ENCODE assay signal across 32 cellular contexts in the genomic region with DNA sequence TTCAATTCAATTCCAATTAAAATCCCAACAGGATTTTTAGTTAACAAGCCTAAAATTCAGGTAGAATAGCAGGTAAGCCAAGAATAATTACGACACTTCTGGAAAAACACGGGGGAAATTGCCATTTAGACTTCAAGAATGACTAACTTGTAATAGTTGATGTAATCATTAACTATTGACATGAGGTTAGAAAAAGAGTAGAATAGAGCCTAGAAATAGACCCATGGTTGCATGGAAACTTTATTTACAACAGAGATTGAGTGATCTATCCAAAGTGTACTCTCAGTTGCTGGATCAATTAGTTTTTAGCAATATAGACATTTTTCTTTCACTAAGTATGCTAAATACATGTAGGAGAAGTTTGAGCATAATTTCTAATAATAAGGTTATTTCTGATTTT. TPM values are rescaled to one million over a fixed set of nuclear protein-coding genes. Genes with fewer than 3 reads are reported as not detected.
DNase-seq lines count a peak whose midpoint lies in the region; ATAC-seq, FAIRE-seq and TF ChIP-seq lines count a peak whose summit lies in the region.
"Had no signal": no experiment of that assay in that cellular context is flagged by ENCODE, and none has a peak within 500 bp of the region (broad histone marks: within the 10 kb centered on the region; RNA-seq: fewer than 3 reads in every experiment).

No MANE protein-coding gene starts in this region.

- no peak overlapping the region for H2AFZ ChIP-seq in K562 (ENCODE audit: low read depth, low read length)
- H2AFZ ChIP-seq in HepG2 (ENCODE audit: low read length) = no peak overlapping the region

- ATAC-seq in K562 (no peak), HepG2 (no peak), right lobe of liver (peak in 3 of 4 donors; percentile 2 to 39 (median 15))
- no peak for ATAC-seq in activated T-cell treated with anti-CD3 and anti-CD28 coated beads, Interleukin-2, amount 50 U/mL, for 72 hours (replicated peaks in 1 of 2)
- ATAC-seq: GM12878 had no signal

- peaks cover 4 to 5% of the 10 kb centered on the region in 2 donors for H3K36me3 Mint-ChIP-seq in activated T-cell treated with anti-CD3 and anti-CD28 coated beads, Interleukin-2, amount 50 U/mL, for 72 hours (ENCODE audit: insufficient read depth in 2 of 2)
- H3K36me3 Mint-ChIP-seq in activated naive CD8-positive, alpha-beta T cell treated with anti-CD3 and anti-CD28 coated beads for 36 hours = no peaks in the 10 kb centered on the region
- H3K36me3 Mint-ChIP-seq: CD4-positive, CD25-positive, alpha-beta regulatory T cell; CD8-positive, alpha-beta memory T cell had no signal

- H3K4me1 Mint-ChIP-seq in activated T-cell treated with anti-CD3 and anti-CD28 coated beads, Interleukin-2, amount 50 U/mL, for 72 hours (ENCODE audit: low read depth) = peaks cover 14% of the 10 kb centered on the region
- H3K4me1 Mint-ChIP-seq in activated naive CD8-positive, alpha-beta T cell treated with anti-CD3 and anti-CD28 coated beads for 36 hours = peaks cover 12% of the 10 kb centered on the region

- no peak for TF ChIP-seq POLR2A in K562 (conservative IDR thresholded peaks at IDR 0.05)
- TF ChIP-seq POLR2A in HepG2 (IDR thresholded peaks at IDR 0.05; ENCODE audit: insufficient read depth in 1 of 2, low read depth in 2 of 2, low read length in 2 of 2) = no peak
- no peak for TF ChIP-seq POLR2A in right lobe of liver (IDR thresholded peaks at IDR 0.05)

- H3K9me3 ChIP-seq in K562 (replicated peaks; ENCODE audit: control insufficient read depth, insufficient read depth, low read depth, low read length) = no peaks in the 10 kb centered on the region
- H3K9me3 ChIP-seq in HepG2 (ENCODE audit: low read length) = peaks cover 7% of the 10 kb centered on the region; the same call in 1 of the 2 replicates
- peaks cover 0 to 3% (median 0%) of the 10 kb centered on the region in 4 donors for H3K9me3 ChIP-seq in right lobe of liver
- H3K9me3 ChIP-seq in kidney (ENCODE audit: control insufficient read depth in 1 of 2, low read length in 2 of 2) = no peaks in the 10 kb centered on the region
- H3K9me3 ChIP-seq: BE2C had no signal

- peaks cover 0 to 3% of the 10 kb centered on the region in 2 donors for H3K9me3 Mint-ChIP-seq in activated T-cell treated with anti-CD3 and anti-CD28 coated beads, Interleukin-2, amount 50 U/mL, for 72 hours
- peaks cover 9% of the 10 kb centered on the region for H3K9me3 Mint-ChIP-seq in activated naive CD8-positive, alpha-beta T cell treated with anti-CD3 and anti-CD28 coated beads for 36 hours

- H4K20me1 ChIP-seq in K562 (replicated peaks; ENCODE audit: control insufficient read depth, insufficient read depth, low read length) (no peaks in the 10 kb centered on the region), HepG2 (ENCODE audit: insufficient read depth, low read length) (no peaks in the 10 kb centered on the region)

- CTCF ChIA-PET in K562 (lab: Yijun Ruan, JAX; ENCODE audit: low intra/inter-chr PET ratio) = no interaction called here
- CTCF ChIA-PET in HepG2 (lab: Yijun Ruan, JAX; ENCODE audit: low intra/inter-chr PET ratio, low total read pairs) = interaction anchor here (1.2 kb wide), 1 partner anchor 51 kb away, joined by 3 read pairs; no protein-coding TSS in a partner anchor

- DNase-seq in K562 (ENCODE audit: extremely low read depth in 1 of 4, low spot score in 3 of 4) (no peak), HepG2 (ENCODE audit: low spot score) (peak; percentile 35), right lobe of liver (no peak), kidney (no peak), NCI-H524 (lab: John Stamatoyannopoulos, UW) (no peak)
- no peak for DNase-seq in activated T-cell treated with anti-CD3 and anti-CD28 coated beads, Interleukin-2, amount 50 U/mL, for 72 hours
- no peak for DNase-seq in activated naive CD8-positive, alpha-beta T cell treated with anti-CD3 and anti-CD28 coated beads for 36 hours
- DNase-seq: 8988T; ACHN; BE2C; C1 segment of cervical spinal cord; CD4-positive, alpha-beta memory T cell; CD4-positive, CD25-positive, alpha-beta regulatory T cell; CD8-positive, alpha-beta memory T cell; COR-L47; DMS 273 treated with DMSO at 0.1 percent for 48 hours; DMS153; DMS53; DMS79; DND-41; EL; GDM1 had no signal

- no peak overlapping the region for H3K27ac Mint-ChIP-seq in activated T-cell treated with anti-CD3 and anti-CD28 coated beads, Interleukin-2, amount 50 U/mL, for 72 hours
- no peak overlapping the region for H3K27ac Mint-ChIP-seq in activated naive CD8-positive, alpha-beta T cell treated with anti-CD3 and anti-CD28 coated beads for 36 hours
- H3K27ac Mint-ChIP-seq: CD14-positive monocyte; CD4-positive, alpha-beta memory T cell; CD4-positive, CD25-positive, alpha-beta regulatory T cell; CD8-positive, alpha-beta memory T cell had no signal

- intact Hi-C loops in K562 (cut with micrococcal nuclease) (no loop called here), HepG2 (cut with micrococcal nuclease; ENCODE audit: unreplicated experiment) (loop anchor here (10.0 kb wide), 1 partner anchor 78 kb away; no protein-coding TSS in a partner anchor), right lobe of liver (cut with DNase I) (no loop called here), kidney (cut with DNase I) (no loop called here)

- H3K27ac ChIP-seq in K562 (ENCODE audit: extremely low read depth, low read depth, low read length) = no peak overlapping the region
- no peak overlapping the region for H3K27ac ChIP-seq in HepG2 (ENCODE audit: extremely low read length, insufficient read depth, low read length)
- H3K27ac ChIP-seq in right lobe of liver = peak overlapping the region; percentile 2 to 75 (median 67)
- H3K27ac ChIP-seq in kidney (ENCODE audit: low read depth in 2 of 2, low read length in 2 of 2) = no peak overlapping the region
- H3K27ac ChIP-seq: BLaER1 had no signal

- H3K4me3 ChIP-seq in K562 (no peak overlapping the region), HepG2 (replicated peaks in 1 of 3; ENCODE audit: insufficient read depth in 1 of 3, low read depth in 2 of 3, low read length in 3 of 3) (no peak overlapping the region), right lobe of liver (no peak overlapping the region), kidney (ENCODE audit: low read length in 2 of 2) (no peak overlapping the region)
- H3K4me3 ChIP-seq: BLaER1, GM12878 had no signal

- no peak overlapping the region for H3K4me2 ChIP-seq in K562 (ENCODE audit: insufficient read depth, low read length)
- no peak overlapping the region for H3K4me2 ChIP-seq in HepG2 (ENCODE audit: low read depth, low read length)
- H3K4me2 ChIP-seq: BLaER1 had no signal

- H3K9me1 ChIP-seq in K562 (ENCODE audit: control insufficient read depth, insufficient read depth, low read length) = no peaks in the 10 kb centered on the region

- TF ChIP-seq EP300 in K562 (IDR thresholded peaks at IDR 0.05; ENCODE audit: low read length) (no peak), HepG2 (IDR thresholded peaks at IDR 0.05; ENCODE audit: low read depth in 2 of 2, low read length in 2 of 2) (0 out of 4 replicates have a peak, but pooled peaks of 1 of the 2 experiments have one; percentile 5), HepG2 (CRISPR knock-in tag; IDR thresholded peaks at IDR 0.05; ENCODE audit: borderline replicate concordance) (no peak)

- peaks cover 76% of the 10 kb centered on the region for H3K27me3 Mint-ChIP-seq in activated T-cell treated with anti-CD3 and anti-CD28 coated beads, Interleukin-2, amount 50 U/mL, for 72 hours (ENCODE audit: low read depth)
- H3K27me3 Mint-ChIP-seq in activated naive CD8-positive, alpha-beta T cell treated with anti-CD3 and anti-CD28 coated beads for 36 hours = peaks cover 68% of the 10 kb centered on the region

- H3K36me3 ChIP-seq in K562 (ENCODE audit: control insufficient read depth, insufficient read depth, low read length) = no peaks in the 10 kb centered on the region
- H3K36me3 ChIP-seq in HepG2 (replicated peaks in 1 of 2; ENCODE audit: control insufficient read depth in 1 of 2, insufficient read depth in 2 of 2, low read length in 2 of 2) = no peaks in the 10 kb centered on the region
- no peaks in the 10 kb centered on the region for H3K36me3 ChIP-seq in right lobe of liver
- H3K36me3 ChIP-seq in kidney (ENCODE audit: control insufficient read depth in 1 of 2, insufficient read depth in 2 of 2, low read length in 2 of 2) = no peaks in the 10 kb centered on the region
- H3K36me3 ChIP-seq: BE2C, BLaER1 had no signal

- H3K79me2 ChIP-seq in K562 (ENCODE audit: control insufficient read depth, insufficient read depth, low read length) (no peaks in the 10 kb centered on the region), HepG2 (ENCODE audit: insufficient read depth, low read length) (peaks cover 12% of the 10 kb centered on the region)

- TF ChIP-seq CTCF in K562 (IDR thresholded peaks at IDR 0.05 in 2 of 3, conservative IDR thresholded peaks at IDR 0.05 in 1 of 3; ENCODE audit: insufficient read depth in 2 of 3, low read depth in 1 of 3, low read length in 3 of 3) (no peak), HepG2 (CRISPR knock-in tag; IDR thresholded peaks at IDR 0.05) (no peak), right lobe of liver (IDR thresholded peaks at IDR 0.05) (peak in 1 of 4 donors; percentile 13), kidney (IDR thresholded peaks at IDR 0.05; ENCODE audit: borderline replicate concordance, extremely low read depth, insufficient read depth) (no peak)

- H3K27me3 ChIP-seq in K562 (ENCODE audit: control insufficient read depth in 2 of 2, insufficient read depth in 2 of 2, low read length in 2 of 2) = peaks cover 0 to 9% of the 10 kb centered on the region in 2 experiments; a peak in 3 of 5 replicates
- H3K27me3 ChIP-seq in HepG2 (ENCODE audit: control insufficient read depth in 1 of 2, insufficient read depth in 2 of 2, low read length in 2 of 2) = no peaks in the 10 kb centered on the region; a peak in 1 of 5 replicates
- no peaks in the 10 kb centered on the region for H3K27me3 ChIP-seq in right lobe of liver
- H3K27me3 ChIP-seq: BE2C had no signal

- 0% methylated on average over 2 of the region's 2 CpGs for whole genome bisulfite sequencing in K562 (ENCODE audit: insufficient coverage, low coverage, missing lambda C conversion rate)
- WGBS in HepG2 (ENCODE audit: low lambda C conversion rate) = 2% methylated on average over 2 of the region's 2 CpGs
- 34% methylated on average over 2 of the region's 2 CpGs for WGBS in right lobe of liver (ENCODE audit: insufficient coverage, low coverage, low lambda C conversion rate, missing lambda C conversion rate)

- in situ Hi-C loops in K562 (cut with MboI) = no loop called here
- in situ Hi-C loops in HepG2 (cut with HindIII; ENCODE audit: extremely low pct_ligation_motif_present, low pct_unique_long_range_greater_than_20kb) = no loop called here

- BruUV-seq in K562 (replicated peaks; lab: Mats Ljungman, UMichigan) = no TSS peak
- BruUV-seq in HepG2 (replicated peaks; lab: Mats Ljungman, UMichigan) = no TSS peak

- POLR2A ChIA-PET in K562 (lab: Yijun Ruan, JAX) (no interaction called here), HepG2 (lab: Yijun Ruan, JAX) (interaction anchor here (0.7 to 7.8 kb wide), 3 partner anchors 17 to 36 kb away, joined by 3 to 419 read pairs (median 3); no protein-coding TSS in a partner anchor)

- FAIRE-seq in K562 (lab: Jason Lieb, UNC) = no peak
- no peak for FAIRE-seq in HepG2 (lab: Jason Lieb, UNC)
- FAIRE-seq in kidney (lab: Jason Lieb, UNC) = no peak
- FAIRE-seq: A204.1, GM12878, GM12892, GM19239 had no signal

- H3K9ac ChIP-seq in K562 (ENCODE audit: insufficient read depth in 1 of 2, low read depth in 2 of 2, low read length in 2 of 2) = no peak overlapping the region
- no peak overlapping the region for H3K9ac ChIP-seq in HepG2 (ENCODE audit: insufficient read depth, low read depth, low read length)
- H3K9ac ChIP-seq in kidney (ENCODE audit: low read length in 2 of 2) = no peak overlapping the region
- H3K9ac ChIP-seq: BLaER1 had no signal

- H3K4me1 ChIP-seq in K562 (replicated peaks in 1 of 2; ENCODE audit: control insufficient read depth in 2 of 2, insufficient read depth in 2 of 2, low read length in 2 of 2) = peaks cover 0 to 14% of the 10 kb centered on the region in 2 experiments; a peak in 2 of 5 replicates
- peaks cover 54% of the 10 kb centered on the region for H3K4me1 ChIP-seq in HepG2 (ENCODE audit: insufficient read depth, low read length)
- H3K4me1 ChIP-seq in right lobe of liver = peaks cover 0 to 16% (median 2%) of the 10 kb centered on the region in 4 donors
- H3K4me1 ChIP-seq in kidney (ENCODE audit: control insufficient read depth in 1 of 2, insufficient read depth in 1 of 2, low read depth in 1 of 2, low read length in 2 of 2) = no peaks in the 10 kb centered on the region
- H3K4me1 ChIP-seq: BE2C had no signal

- no peak overlapping the region for H3K4me3 Mint-ChIP-seq in activated T-cell treated with anti-CD3 and anti-CD28 coated beads, Interleukin-2, amount 50 U/mL, for 72 hours
- no peak overlapping the region for H3K4me3 Mint-ChIP-seq in activated naive CD8-positive, alpha-beta T cell treated with anti-CD3 and anti-CD28 coated beads for 36 hours
- H3K4me3 Mint-ChIP-seq: CD14-positive monocyte; CD4-positive, alpha-beta memory T cell; CD4-positive, CD25-positive, alpha-beta regulatory T cell; CD8-positive, alpha-beta memory T cell had no signal

- no peak for TF ChIP-seq RAD21 in K562 (CRISPR knock-in tag; conservative IDR thresholded peaks at IDR 0.05 in 1 of 2, IDR thresholded peaks at IDR 0.05 in 1 of 2)
- no peak for TF ChIP-seq RAD21 in HepG2 (CRISPR knock-in tag; IDR thresholded peaks at IDR 0.05)

RNA-seq across cellular contexts. Expression of gene SLC13A5, which starts 3.6 kb away (rescaled TPM):
- not detected in 2 replicates for total RNA-seq in K562 (2011; cell fraction: chromatin; rRNA removed; ENCODE audit: low replicate concordance)
- not detected in 2 replicates for total RNA-seq in K562 (2011; cell fraction: nucleolus; rRNA removed)
- total RNA-seq in K562 (2011; cell fraction: nucleoplasm; rRNA removed) = not detected in 2 replicates
- not detected in 2 replicates for total RNA-seq in K562 (2014; rRNA removed)
- total RNA-seq in K562 (2014; rRNA removed; fragmentation: Illumina TruSeq; extraction: Trizol) = not detected in 2 replicates
- total RNA-seq in K562 (2015; rRNA removed; fragmentation: Illumina TruSeq; extraction: Trizol) = not detected in 2 replicates
- 0.04 and 0.09 TPM in 2 replicates for total RNA-seq in K562 (2021)
- polyA plus RNA-seq in K562 (2011; rRNA removed) = 0.09 TPM in 1 of 2 replicates, not detected in the other
- polyA plus RNA-seq in K562 (2011; cell fraction: cytosol; rRNA removed) = not detected in 2 replicates
- polyA plus RNA-seq in K562 (2011; cell fraction: nucleus; rRNA removed) = 0.01 TPM in 1 of 2 replicates, not detected in the other
- polyA plus RNA-seq in K562 (2012) = 0.15 TPM in 1 of 2 replicates, not detected in the other
- polyA plus RNA-seq in K562 (2014; fragmentation: Illumina TruSeq; extraction: Trizol) = not detected in 2 replicates
- polyA plus RNA-seq in K562 (2014; fragmentation: Nextera tagmentation; extraction: Ambion mirVana) = not detected
- polyA plus RNA-seq in K562 (2014; rRNA removed) = not detected in 2 replicates
- polyA minus RNA-seq in K562 (2011; rRNA and poly(A)+ RNA removed) = not detected in 2 replicates
- polyA minus RNA-seq in K562 (2011; cell fraction: cytosol; rRNA and poly(A)+ RNA removed) = 3.8 TPM in 1 of 2 replicates, not detected in the other
- not detected in 2 replicates for polyA minus RNA-seq in K562 (2011; cell fraction: nucleus; rRNA and poly(A)+ RNA removed)
- 24.4 and 42.8 TPM in 2 replicates for total RNA-seq in HepG2 (2016; rRNA removed; fragmentation: Illumina TruSeq; extraction: Trizol)
- total RNA-seq in HepG2 (2016; cell fraction: cytosol; rRNA removed; fragmentation: Illumina TruSeq; extraction: Trizol; ENCODE audit: low read depth) = 6.1 and 8.5 TPM in 2 replicates
- 24.1 and 44.5 TPM in 2 replicates for total RNA-seq in HepG2 (2016; cell fraction: insoluble cytoplasmic fraction; rRNA removed; fragmentation: Illumina TruSeq; extraction: Trizol)
- total RNA-seq in HepG2 (2016; cell fraction: membrane; rRNA removed; fragmentation: Illumina TruSeq; extraction: Trizol) = 21.2 and 24.0 TPM in 2 replicates
- 74.8 and 81.7 TPM in 2 replicates for total RNA-seq in HepG2 (2016; cell fraction: nucleus; rRNA removed; fragmentation: Illumina TruSeq; extraction: Trizol)
- polyA plus RNA-seq in HepG2 (2011; rRNA removed) = 310 and 460 TPM in 2 replicates
- polyA plus RNA-seq in HepG2 (2011; cell fraction: cytosol; rRNA removed) = 141 and 152 TPM in 2 replicates
- polyA plus RNA-seq in HepG2 (2011; cell fraction: nucleus; rRNA removed) = 496 and 544 TPM in 2 replicates
- polyA plus RNA-seq in HepG2 (2012) = 253 and 287 TPM in 2 replicates
- polyA plus RNA-seq in HepG2 (2016; cell fraction: cytosol; fragmentation: Illumina TruSeq; extraction: Trizol; ENCODE audit: low read depth) = 11.4 and 13.1 TPM in 2 replicates
- polyA plus RNA-seq in HepG2 (2016; cell fraction: insoluble cytoplasmic fraction; fragmentation: Illumina TruSeq; extraction: Trizol; ENCODE audit: low read depth) = 42.4 and 50.4 TPM in 2 replicates
- polyA plus RNA-seq in HepG2 (2016; cell fraction: membrane; fragmentation: Illumina TruSeq; extraction: Trizol; ENCODE audit: low read depth) = 28.2 and 31.8 TPM in 2 replicates
- 169 and 186 TPM in 2 replicates for polyA plus RNA-seq in HepG2 (2016; cell fraction: nucleus; fragmentation: Illumina TruSeq; extraction: Trizol; ENCODE audit: insufficient read depth, low read depth)
- polyA minus RNA-seq in HepG2 (2011; rRNA and poly(A)+ RNA removed; ENCODE audit: low replicate concordance) = 0.40 and 2,799 TPM in 2 replicates
- polyA minus RNA-seq in HepG2 (2011; cell fraction: cytosol; rRNA and poly(A)+ RNA removed) = 352 and 410 TPM in 2 replicates
- 342 and 399 TPM in 2 replicates for polyA minus RNA-seq in HepG2 (2011; cell fraction: nucleus; rRNA and poly(A)+ RNA removed)
- total RNA-seq in right lobe of liver = 100 to 1,000 TPM; 142 to 383 (median 264) TPM
- total RNA-seq in activated T-cell treated with anti-CD3 and anti-CD28 coated beads, Interleukin-2, amount 50 U/mL, for 72 hours = under 1 TPM in 1 of 2 donors, not detected in 1; 0.22 TPM
- total RNA-seq in activated naive CD8-positive, alpha-beta T cell treated with anti-CD3 and anti-CD28 coated beads for 36 hours = not detected
- total RNA-seq in kidney = not detected
- polyA plus RNA-seq in kidney (ENCODE audit: insufficient read depth, low read depth, low replicate concordance) = not detected
- total RNA-seq: A673; CD4-positive, alpha-beta memory T cell; CD4-positive, CD25-positive, alpha-beta regulatory T cell; CD8-positive, alpha-beta memory T cell; Daoy; G401 had no signal
- polyA plus RNA-seq: AG04450; CD14-positive monocyte; CD4-positive, alpha-beta memory T cell; CD4-positive, CD25-positive, alpha-beta regulatory T cell; CD8-positive, alpha-beta memory T cell; GM12878 had no signal

RNA-seq across cellular contexts. Expression of gene XAF1, which starts 39.1 kb away (rescaled TPM):
- total RNA-seq in K562 (2011; cell fraction: chromatin; rRNA removed; ENCODE audit: low replicate concordance) = not detected in 2 replicates
- not detected in 2 replicates for total RNA-seq in K562 (2011; cell fraction: nucleolus; rRNA removed)
- total RNA-seq in K562 (2011; cell fraction: nucleoplasm; rRNA removed) = not detected in 2 replicates
- 0.09 TPM in 1 of 2 replicates, not detected in the other for total RNA-seq in K562 (2014; rRNA removed)
- total RNA-seq in K562 (2014; rRNA removed; fragmentation: Illumina TruSeq; extraction: Trizol) = 0.07 TPM in 1 of 2 replicates, not detected in the other
- 0.18 and 0.19 TPM in 2 replicates for total RNA-seq in K562 (2015; rRNA removed; fragmentation: Illumina TruSeq; extraction: Trizol)
- total RNA-seq in K562 (2021) = 0.22 and 0.47 TPM in 2 replicates
- not detected in 2 replicates for polyA plus RNA-seq in K562 (2011; rRNA removed)
- not detected in 2 replicates for polyA plus RNA-seq in K562 (2011; cell fraction: cytosol; rRNA removed)
- polyA plus RNA-seq in K562 (2011; cell fraction: nucleus; rRNA removed) = not detected in 2 replicates
- polyA plus RNA-seq in K562 (2012) = 0.34 and 1.4 TPM in 2 replicates
- polyA plus RNA-seq in K562 (2014; fragmentation: Illumina TruSeq; extraction: Trizol) = 0.07 TPM in 1 of 2 replicates, not detected in the other
- polyA plus RNA-seq in K562 (2014; fragmentation: Nextera tagmentation; extraction: Ambion mirVana) = under 1 TPM in 1 of 2 experiments, not detected in 1; 0.11 TPM
- polyA plus RNA-seq in K562 (2014; rRNA removed) = 0.07 TPM in 1 of 2 replicates, not detected in the other
- not detected in 2 replicates for polyA minus RNA-seq in K562 (2011; rRNA and poly(A)+ RNA removed)
- not detected in 2 replicates for polyA minus RNA-seq in K562 (2011; cell fraction: cytosol; rRNA and poly(A)+ RNA removed)
- polyA minus RNA-seq in K562 (2011; cell fraction: nucleus; rRNA and poly(A)+ RNA removed) = not detected in 2 replicates
- 1.7 and 2.4 TPM in 2 replicates for total RNA-seq in HepG2 (2016; rRNA removed; fragmentation: Illumina TruSeq; extraction: Trizol)
- 0.81 and 0.97 TPM in 2 replicates for total RNA-seq in HepG2 (2016; cell fraction: cytosol; rRNA removed; fragmentation: Illumina TruSeq; extraction: Trizol; ENCODE audit: low read depth)
- total RNA-seq in HepG2 (2016; cell fraction: insoluble cytoplasmic fraction; rRNA removed; fragmentation: Illumina TruSeq; extraction: Trizol) = 1.7 and 2.1 TPM in 2 replicates
- total RNA-seq in HepG2 (2016; cell fraction: membrane; rRNA removed; fragmentation: Illumina TruSeq; extraction: Trizol) = 1.1 and 1.3 TPM in 2 replicates
- 2.1 and 3.7 TPM in 2 replicates for total RNA-seq in HepG2 (2016; cell fraction: nucleus; rRNA removed; fragmentation: Illumina TruSeq; extraction: Trizol)
- polyA plus RNA-seq in HepG2 (2011; rRNA removed) = 1.2 and 1.6 TPM in 2 replicates
- 0.74 and 2.0 TPM in 2 replicates for polyA plus RNA-seq in HepG2 (2011; cell fraction: cytosol; rRNA removed)
- polyA plus RNA-seq in HepG2 (2011; cell fraction: nucleus; rRNA removed) = 4.3 and 11.1 TPM in 2 replicates
- polyA plus RNA-seq in HepG2 (2012) = 3.1 and 3.3 TPM in 2 replicates
- polyA plus RNA-seq in HepG2 (2016; cell fraction: cytosol; fragmentation: Illumina TruSeq; extraction: Trizol; ENCODE audit: low read depth) = 0.15 and 0.25 TPM in 2 replicates
- polyA plus RNA-seq in HepG2 (2016; cell fraction: insoluble cytoplasmic fraction; fragmentation: Illumina TruSeq; extraction: Trizol; ENCODE audit: low read depth) = 2.3 and 3.4 TPM in 2 replicates
- polyA plus RNA-seq in HepG2 (2016; cell fraction: membrane; fragmentation: Illumina TruSeq; extraction: Trizol; ENCODE audit: low read depth) = 0.66 and 0.71 TPM in 2 replicates
- 6.3 and 9.1 TPM in 2 replicates for polyA plus RNA-seq in HepG2 (2016; cell fraction: nucleus; fragmentation: Illumina TruSeq; extraction: Trizol; ENCODE audit: insufficient read depth, low read depth)
- 2.2 TPM in 1 of 2 replicates, not detected in the other for polyA minus RNA-seq in HepG2 (2011; rRNA and poly(A)+ RNA removed; ENCODE audit: low replicate concordance)
- 0.79 and 2.2 TPM in 2 replicates for polyA minus RNA-seq in HepG2 (2011; cell fraction: cytosol; rRNA and poly(A)+ RNA removed)
- polyA minus RNA-seq in HepG2 (2011; cell fraction: nucleus; rRNA and poly(A)+ RNA removed) = 6.2 and 14.3 TPM in 2 replicates
- 10 to 100 TPM; 15.9 to 76.8 (median 42.7) TPM for total RNA-seq in right lobe of liver
- total RNA-seq in activated T-cell treated with anti-CD3 and anti-CD28 coated beads, Interleukin-2, amount 50 U/mL, for 72 hours = 10 to 100 TPM; 19.1 to 31.1 TPM
- 10 to 100 TPM; 54.0 to 54.1 TPM for total RNA-seq in activated naive CD8-positive, alpha-beta T cell treated with anti-CD3 and anti-CD28 coated beads for 36 hours
- 35.3 TPM for total RNA-seq in kidney
- polyA plus RNA-seq in kidney (ENCODE audit: insufficient read depth, low read depth, low replicate concordance) = 7.9 TPM
- total RNA-seq: A673, G401 had no signal

RNA-seq across cellular contexts. Expression of gene FBXO39, which starts 59.3 kb away (rescaled TPM):
- total RNA-seq in K562 (2011; cell fraction: chromatin; rRNA removed; ENCODE audit: low replicate concordance) = not detected in 2 replicates
- not detected in 2 replicates for total RNA-seq in K562 (2011; cell fraction: nucleolus; rRNA removed)
- total RNA-seq in K562 (2011; cell fraction: nucleoplasm; rRNA removed) = not detected in 2 replicates
- total RNA-seq in K562 (2014; rRNA removed) (not detected in 2 replicates), K562 (2014; rRNA removed; fragmentation: Illumina TruSeq; extraction: Trizol) (not detected in 2 replicates), K562 (2015; rRNA removed; fragmentation: Illumina TruSeq; extraction: Trizol) (not detected in 2 replicates), K562 (2021) (not detected in 2 replicates), HepG2 (2016; rRNA removed; fragmentation: Illumina TruSeq; extraction: Trizol) (not detected in 2 replicates), right lobe of liver (1 to 10 TPM in 1 of 6 experiments, under 1 TPM in 4, not detected in 1; 0.33 to 1.2 (median 0.49) TPM), kidney (not detected)
- polyA plus RNA-seq in K562 (2011; rRNA removed) (not detected in 2 replicates), K562 (2014; fragmentation: Illumina TruSeq; extraction: Trizol) (not detected in 2 replicates), K562 (2014; fragmentation: Nextera tagmentation; extraction: Ambion mirVana) (not detected), K562 (2014; rRNA removed) (not detected in 2 replicates), HepG2 (2011; rRNA removed) (0.09 and 0.17 TPM in 2 replicates), kidney (ENCODE audit: insufficient read depth, low read depth, low replicate concordance) (not detected)
- polyA plus RNA-seq in K562 (2011; cell fraction: cytosol; rRNA removed) = not detected in 2 replicates
- not detected in 2 replicates for polyA plus RNA-seq in K562 (2011; cell fraction: nucleus; rRNA removed)
- not detected in 2 replicates for polyA plus RNA-seq in K562 (2012)
- polyA minus RNA-seq in K562 (2011; rRNA and poly(A)+ RNA removed) = not detected in 2 replicates
- polyA minus RNA-seq in K562 (2011; cell fraction: cytosol; rRNA and poly(A)+ RNA removed) = not detected in 2 replicates
- not detected in 2 replicates for polyA minus RNA-seq in K562 (2011; cell fraction: nucleus; rRNA and poly(A)+ RNA removed)
- total RNA-seq in HepG2 (2016; cell fraction: cytosol; rRNA removed; fragmentation: Illumina TruSeq; extraction: Trizol; ENCODE audit: low read depth) = not detected in 2 replicates
- total RNA-seq in HepG2 (2016; cell fraction: insoluble cytoplasmic fraction; rRNA removed; fragmentation: Illumina TruSeq; extraction: Trizol) = not detected in 2 replicates
- total RNA-seq in HepG2 (2016; cell fraction: membrane; rRNA removed; fragmentation: Illumina TruSeq; extraction: Trizol) = not detected in 2 replicates
- not detected in 2 replicates for total RNA-seq in HepG2 (2016; cell fraction: nucleus; rRNA removed; fragmentation: Illumina TruSeq; extraction: Trizol)
- 0.12 TPM in 1 of 2 replicates, not detected in the other for polyA plus RNA-seq in HepG2 (2011; cell fraction: cytosol; rRNA removed)
- polyA plus RNA-seq in HepG2 (2011; cell fraction: nucleus; rRNA removed) = 0.11 and 0.43 TPM in 2 replicates
- 0.08 and 0.21 TPM in 2 replicates for polyA plus RNA-seq in HepG2 (2012)
- not detected in 2 replicates for polyA plus RNA-seq in HepG2 (2016; cell fraction: cytosol; fragmentation: Illumina TruSeq; extraction: Trizol; ENCODE audit: low read depth)
- polyA plus RNA-seq in HepG2 (2016; cell fraction: insoluble cytoplasmic fraction; fragmentation: Illumina TruSeq; extraction: Trizol; ENCODE audit: low read depth) = not detected in 2 replicates
- not detected in 2 replicates for polyA plus RNA-seq in HepG2 (2016; cell fraction: membrane; fragmentation: Illumina TruSeq; extraction: Trizol; ENCODE audit: low read depth)
- polyA plus RNA-seq in HepG2 (2016; cell fraction: nucleus; fragmentation: Illumina TruSeq; extraction: Trizol; ENCODE audit: insufficient read depth, low read depth) = not detected in 2 replicates
- polyA minus RNA-seq in HepG2 (2011; rRNA and poly(A)+ RNA removed; ENCODE audit: low replicate concordance) = 0.28 TPM in 1 of 2 replicates, not detected in the other
- not detected in 2 replicates for polyA minus RNA-seq in HepG2 (2011; cell fraction: cytosol; rRNA and poly(A)+ RNA removed)
- 0.52 and 0.99 TPM in 2 replicates for polyA minus RNA-seq in HepG2 (2011; cell fraction: nucleus; rRNA and poly(A)+ RNA removed)
- 1 to 10 TPM in 1 of 2 donors, not detected in 1; 1.0 TPM for total RNA-seq in activated T-cell treated with anti-CD3 and anti-CD28 coated beads, Interleukin-2, amount 50 U/mL, for 72 hours
- not detected for total RNA-seq in activated naive CD8-positive, alpha-beta T cell treated with anti-CD3 and anti-CD28 coated beads for 36 hours
- total RNA-seq: A673; CD8-positive, alpha-beta memory T cell; G401 had no signal
- polyA plus RNA-seq: CD14-positive monocyte; CD8-positive, alpha-beta memory T cell had no signal

Comparison
In these comparisons a context has a peak if more than half of its experiments do, and no peak if none do; other contexts are left out.
1. ATAC-seq: peak in right lobe of liver (3 of 4); none in K562 (single experiment), HepG2 (single experiment) and activated T-cell treated with anti-CD3 and anti-CD28 coated beads, Interleukin-2, amount 50 U/mL, for 72 hours (0 of 2).
2. H3K27ac ChIP-seq: peak in right lobe of liver (3 of 3); none in K562 (single experiment), HepG2 (single experiment) and kidney (0 of 2).
3. Of the 241 proteins assayed by ChIP-seq in both HepG2 and K562: peak only in HepG2: CEBPB, FOXA3, GATAD2A and ZBTB40; only in K562: none; in both: none; in neither: 236; mixed calls (peak in some experiments, not most) for 1.